25 cellular contexts compared by ENCODE assay signal in genomic region chr20:25216199-25216945, GRCh38.
"Had no signal": no experiment of that assay in that cellular context is flagged by ENCODE, and none has a peak within 500 bp of the region (broad histone marks: within the 10 kb centered on the region; RNA-seq: fewer than 3 reads in every experiment).

No MANE protein-coding gene starts in this region.

- H3K27ac ChIP-seq: brain microvascular endothelial cell, pancreas, psoas muscle, thyroid gland, upper lobe of left lung, VCaP had no signal

- H3K27me3 ChIP-seq: brain microvascular endothelial cell, pancreas, thyroid gland, upper lobe of left lung had no signal

- H3K27ac Mint-ChIP-seq: activated CD4-positive, alpha-beta memory T cell treated with anti-CD3 and anti-CD28 coated beads for 36 hours; mesothelial cell of epicardium; T-helper 1 cell treated with Interleukin-12 subunit alpha and Interleukin-12 subunit beta and Interleukin-4 antibody, amounts not matched to agents 30 μg/mL and 1 μg/mL, for 36 hours had no signal

- H3K4me3 Mint-ChIP-seq: activated CD4-positive, alpha-beta memory T cell treated with anti-CD3 and anti-CD28 coated beads for 36 hours; mesothelial cell of epicardium; naive B cell; T-helper 1 cell treated with Interleukin-12 subunit alpha and Interleukin-12 subunit beta and Interleukin-4 antibody, amounts not matched to agents 30 μg/mL and 1 μg/mL, for 36 hours had no signal

- H3K27me3 Mint-ChIP-seq: activated CD4-positive, alpha-beta memory T cell treated with anti-CD3 and anti-CD28 coated beads for 36 hours; naive B cell had no signal

- H3K9me3 Mint-ChIP-seq: activated CD4-positive, alpha-beta memory T cell treated with anti-CD3 and anti-CD28 coated beads for 36 hours; mesothelial cell of epicardium; naive B cell; T-helper 1 cell treated with Interleukin-12 subunit alpha and Interleukin-12 subunit beta and Interleukin-4 antibody, amounts not matched to agents 30 μg/mL and 1 μg/mL, for 36 hours had no signal

- H3K4me1 Mint-ChIP-seq: mesothelial cell of epicardium, naive B cell had no signal

- H3K4me1 ChIP-seq: pancreas, upper lobe of left lung had no signal

- DNase-seq: activated CD4-positive, alpha-beta memory T cell treated with anti-CD3 and anti-CD28 coated beads for 36 hours; activated CD4-positive, alpha-beta T cell treated with anti-CD3 and anti-CD28 coated beads for 48 hours; activated CD8-positive, alpha-beta memory T cell treated with anti-CD3 and anti-CD28 coated beads, Interleukin-2, amount 50 U/mL, for 4 hours; activated gamma-delta T cell treated with Interleukin-2 at 50 U/mL for 16 hours; activated naive CD4-positive, alpha-beta T cell treated with anti-CD3 and anti-CD28 coated beads, Interleukin-2, amount 50 U/mL, for 16 hours; activated T-cell treated with anti-CD3 and anti-CD28 coated beads, Interleukin-2, amount 50 U/mL, for 1 hour; amniotic stem cell; brain microvascular endothelial cell; central memory CD4-positive, alpha-beta T cell; foreskin fibroblast; mammary epithelial cell; naive B cell; pancreas; psoas muscle; stimulated activated CD4-positive, alpha-beta T cell treated with anti-CD3 and anti-CD28 coated beads, Interleukin-15, amount 100 ng/mL, for 24 hours; stimulated activated CD4-positive, alpha-beta T cell treated with anti-CD3 and anti-CD28 coated beads, Interleukin-2, amount 100 ng/mL, for 24 hours; stimulated activated naive CD8-positive, alpha-beta T cell treated with anti-CD3 and anti-CD28 coated beads, Interleukin-15, Interleukin-2, amounts not matched to agents 100 U/mL and 50 U/mL, for 24 hours; SW 1271; T-helper 9 cell; thyroid gland had no signal

- ATAC-seq: esophagus mucosa; pancreas; psoas muscle; stimulated activated naive CD8-positive, alpha-beta T cell treated with anti-CD3 and anti-CD28 coated beads, Interleukin-15, Interleukin-2, amounts not matched to agents 100 U/mL and 50 U/mL, for 24 hours had no signal

- H3K9me3 ChIP-seq: pancreas, psoas muscle, thyroid gland, upper lobe of left lung had no signal

- H3K4me3 ChIP-seq: pancreas, psoas muscle, thyroid gland, upper lobe of left lung had no signal
